8 cellular contexts compared by ENCODE assay signal in the genomic region with DNA sequence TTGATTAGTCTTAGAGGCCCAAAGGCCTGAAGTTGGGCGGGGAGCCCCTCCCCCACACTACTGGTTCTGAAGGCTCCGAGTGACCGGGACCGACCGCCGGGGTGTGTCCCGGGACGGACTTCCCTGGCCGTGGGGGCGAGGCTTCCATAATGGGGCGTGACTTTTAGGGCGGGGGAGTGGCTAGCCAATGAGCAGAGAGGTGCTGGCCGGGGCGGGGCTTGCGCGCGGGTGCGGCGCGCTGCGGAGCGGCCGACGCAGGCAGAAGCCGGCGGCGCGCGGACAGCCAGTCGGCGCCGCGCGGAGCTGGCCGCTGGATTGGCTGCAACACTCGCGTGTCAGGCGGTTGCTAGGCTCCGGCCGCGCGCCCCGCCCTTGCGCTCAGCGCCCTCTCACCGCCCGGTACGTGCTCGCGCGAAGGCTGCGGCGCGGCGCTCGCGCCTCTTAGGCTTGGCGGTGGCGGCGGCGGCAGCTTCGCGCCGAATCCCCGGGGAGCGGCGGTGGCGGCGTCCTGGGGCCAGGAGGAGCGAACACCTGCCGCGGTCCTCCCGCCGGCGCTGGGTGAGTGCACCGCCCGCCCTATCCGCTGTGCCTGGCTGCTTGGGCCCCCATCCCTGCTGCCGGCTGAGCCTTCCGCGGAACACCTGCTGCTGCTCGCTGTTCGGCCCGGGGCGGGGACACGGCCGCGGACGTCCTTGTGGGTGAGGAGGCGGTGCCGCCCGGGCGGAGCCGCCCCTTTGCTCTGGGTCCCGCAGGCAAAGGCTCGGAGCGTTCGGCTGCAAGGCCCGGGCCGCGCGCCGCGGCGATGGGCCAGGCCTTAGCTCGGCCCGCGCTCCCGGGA. TPM values are rescaled to one million over a fixed set of nuclear protein-coding genes. Genes with fewer than 3 reads are reported as not detected.
A peak's percentile ranks its signal among the peaks of the same experiment; 100 is the strongest.
DNase-seq lines count a peak whose midpoint lies in the region; ATAC-seq, FAIRE-seq and TF ChIP-seq lines count a peak whose summit lies in the region.

A gene (plus strand): TSS at position 392 of the 838 bp plus-strand sequence. CDS start 40,268 bp downstream, outside the sequence.

- H2AFZ ChIP-seq in OCI-LY3 (ENCODE audit: low read depth, low read length) = peak within 1 kb of the TSS; percentile 96

- H3K4me3 Mint-ChIP-seq in endothelial cell (ENCODE audit: unreplicated experiment) = peak within 1 kb of the TSS; percentile 92

- H3K9me3 Mint-ChIP-seq in endothelial cell (ENCODE audit: unreplicated experiment) = no peaks in the 10 kb centered on the region

- no peak for TF ChIP-seq CTCF in D721Med (IDR thresholded peaks at IDR 0.05; ENCODE audit: insufficient read depth, missing control alignments)
- no peak for TF ChIP-seq CTCF in OCI-LY3 (IDR thresholded peaks at IDR 0.05; ENCODE audit: low read depth, low read length)
- no peak for TF ChIP-seq CTCF in endothelial cell (IDR thresholded peaks at IDR 0.05; ENCODE audit: unreplicated experiment)

- DNase-seq in D721Med (ENCODE audit: insufficient read length, low spot score) (peak; percentile 87), HuH-7.5 (ENCODE audit: low spot score) (peak; percentile 96), endothelial cell (ENCODE audit: low spot score) (peak; percentile 97), midbrain (lab: John Stamatoyannopoulos, UW) (peak; percentile 96)
- DNase-seq in activated CD8-positive, alpha-beta memory T cell treated with anti-CD3 and anti-CD28 coated beads, Interleukin-2, amount 50 U/mL, for 48 hours = peak; percentile 96
- peak; percentile 95 to 96 for DNase-seq in stimulated activated CD8-positive, alpha-beta memory T cell treated with anti-CD3 and anti-CD28 coated beads, Interleukin-15, amount 100 ng/mL, for 48 hours (ENCODE audit: low read depth in 2 of 2)

- H3K9ac ChIP-seq in OCI-LY3 (ENCODE audit: low read length) = peak within 1 kb of the TSS; percentile 86

- H3K79me2 ChIP-seq in OCI-LY3 (ENCODE audit: low read length) = peaks cover 32% of the 10 kb centered on the region

- FAIRE-seq in D721Med (lab: Jason Lieb, UNC) = no peak

- peaks cover 6% of the 10 kb centered on the region for H3K27me3 Mint-ChIP-seq in endothelial cell (ENCODE audit: unreplicated experiment)

- H3K9me3 ChIP-seq in OCI-LY3 (ENCODE audit: insufficient read depth, low read length) = no peaks in the 10 kb centered on the region

- peaks cover 11% of the 10 kb centered on the region; the same call in 1 of the 2 replicates for H4K20me1 ChIP-seq in OCI-LY3 (ENCODE audit: insufficient read depth, low read length)

- peaks cover 24% of the 10 kb centered on the region for H3K4me1 Mint-ChIP-seq in endothelial cell (ENCODE audit: unreplicated experiment)

- peak within 1 kb of the TSS; percentile 83 for H3K4me3 ChIP-seq in OCI-LY3 (ENCODE audit: low read length)

- peaks cover 16% of the 10 kb centered on the region for H3K4me1 ChIP-seq in OCI-LY3 (ENCODE audit: low read length)

- H3K36me3 ChIP-seq in OCI-LY3 (replicated peaks; ENCODE audit: low read depth, low read length) = no peaks in the 10 kb centered on the region

- peak within 1 kb of the TSS; percentile 92 for H3K27ac Mint-ChIP-seq in endothelial cell (ENCODE audit: unreplicated experiment)

- no peaks in the 10 kb centered on the region for H3K27me3 ChIP-seq in OCI-LY3 (ENCODE audit: low read depth, low read length)

- ATAC-seq in GM21526 (IDR thresholded peaks at IDR 0.05; ENCODE audit: low FRiP score, unreplicated experiment) = peak; percentile 65

- peak within 1 kb of the TSS; percentile 78 for H3K27ac ChIP-seq in OCI-LY3 (ENCODE audit: low read length)

- H3K36me3 Mint-ChIP-seq in endothelial cell (ENCODE audit: low read depth, unreplicated experiment) = no peaks in the 10 kb centered on the region

- H3K4me2 ChIP-seq in OCI-LY3 (ENCODE audit: low read length) = peak within 1 kb of the TSS; percentile 97

RNA-seq across cellular contexts. Expression of the gene that starts here (rescaled TPM):
- total RNA-seq in endothelial cell (ENCODE audit: unreplicated experiment) = 54.8 TPM

Comparison
In these comparisons a context has a peak if more than half of its experiments do, and no peak if none do; other contexts are left out.
1. Peak in every context shown above with its lines: DNase-seq, ATAC-seq, H3K4me3 ChIP-seq and H3K27ac ChIP-seq.